ENCODE assay signal across 1 cellular context in genomic region chr6:42726026-42726425, GRCh38.
TF ChIP-seq lines count a peak whose summit lies in the region.

No MANE protein-coding gene starts in this region.

TF ChIP-seq in A549, 52 proteins besides CTCF, POLR2A, EP300 and RAD21 (continued from another document):
- TF ChIP-seq PBX3 (IDR thresholded peaks at IDR 0.05) (no peak), KDM1A (IDR thresholded peaks at IDR 0.05; ENCODE audit: low read depth) (no peak), GATA3 (IDR thresholded peaks at IDR 0.05; ENCODE audit: borderline replicate concordance) (no peak), HOXA7 (CRISPR knock-in tag; IDR thresholded peaks at IDR 0.05) (no peak), ATOH8 (CRISPR knock-in tag; IDR thresholded peaks at IDR 0.05; ENCODE audit: low read depth) (no peak), CHD4 (IDR thresholded peaks at IDR 0.05; ENCODE audit: borderline replicate concordance) (no peak), ZC3H11A (IDR thresholded peaks at IDR 0.05) (no peak), SMC3 (IDR thresholded peaks at IDR 0.05) (no peak), JUNB (IDR thresholded peaks at IDR 0.05) (no peak), FOSL2 (IDR thresholded peaks at IDR 0.05) (no peak), FOSL2 (CRISPR knock-in tag; IDR thresholded peaks at IDR 0.05) (no peak)
